Comparison of ENCODE assay signal across 11 cellular contexts in genomic region chr17:44005527-44005864, GRCh38. TPM values are rescaled to one million over a fixed set of nuclear protein-coding genes. Genes with fewer than 3 reads are reported as not detected.
DNase-seq lines count a peak whose midpoint lies in the region; ATAC-seq, FAIRE-seq and TF ChIP-seq lines count a peak whose summit lies in the region.
"Had no signal": no experiment of that assay in that cellular context is flagged by ENCODE, and none has a peak within 500 bp of the region (broad histone marks: within the 10 kb centered on the region; RNA-seq: fewer than 3 reads in every experiment).

No MANE protein-coding gene starts in this region.

- POLR2A ChIA-PET in activated CD4-positive, alpha-beta T cell treated with anti-CD3 and anti-CD28 coated beads, Interleukin-2, amount 10 ng/mL, durations not matched to agents 7 days and 5 days (lab: Charles Lee), result no interaction called here
- POLR2A ChIA-PET in activated CD4-positive, alpha-beta T cell treated with anti-CD3 and anti-CD28 coated beads for 36 hours (lab: Charles Lee), result no interaction called here

- H3K27me3 ChIP-seq in right lobe of liver (no peaks in the 10 kb centered on the region), suprapubic skin (peaks cover 22% of the 10 kb centered on the region)

- H3K4me1 Mint-ChIP-seq in activated CD4-positive, alpha-beta T cell treated with anti-CD3 and anti-CD28 coated beads, Interleukin-2, amount 10 ng/mL, durations not matched to agents 7 days and 5 days, result peaks cover 32% of the 10 kb centered on the region
- peaks cover 20% of the 10 kb centered on the region for H3K4me1 Mint-ChIP-seq in activated CD4-positive, alpha-beta T cell treated with anti-CD3 and anti-CD28 coated beads for 36 hours

- H3K27ac ChIP-seq in right lobe of liver (peak overlapping the region; percentile 39 to 95 (median 74)), suprapubic skin (no peak overlapping the region)

- peak overlapping the region; percentile 7 for H3K4me3 Mint-ChIP-seq in activated CD4-positive, alpha-beta T cell treated with anti-CD3 and anti-CD28 coated beads, Interleukin-2, amount 10 ng/mL, durations not matched to agents 7 days and 5 days
- H3K4me3 Mint-ChIP-seq in activated CD4-positive, alpha-beta T cell treated with anti-CD3 and anti-CD28 coated beads for 36 hours, result no peak overlapping the region

- no peak overlapping the region for H3K27ac Mint-ChIP-seq in activated CD4-positive, alpha-beta T cell treated with anti-CD3 and anti-CD28 coated beads, Interleukin-2, amount 10 ng/mL, durations not matched to agents 7 days and 5 days
- no peak overlapping the region for H3K27ac Mint-ChIP-seq in activated CD4-positive, alpha-beta T cell treated with anti-CD3 and anti-CD28 coated beads for 36 hours

- peaks cover 45% of the 10 kb centered on the region for H3K27me3 Mint-ChIP-seq in activated CD4-positive, alpha-beta T cell treated with anti-CD3 and anti-CD28 coated beads, Interleukin-2, amount 10 ng/mL, durations not matched to agents 7 days and 5 days
- H3K27me3 Mint-ChIP-seq in activated CD4-positive, alpha-beta T cell treated with anti-CD3 and anti-CD28 coated beads for 36 hours, result peaks cover 19% of the 10 kb centered on the region

- CTCF ChIA-PET in activated CD4-positive, alpha-beta T cell treated with anti-CD3 and anti-CD28 coated beads, Interleukin-2, amount 10 ng/mL, durations not matched to agents 7 days and 5 days (lab: Charles Lee), result interaction anchor here (0.9 kb wide), 1 partner anchor 70 kb away, joined by 3 read pairs; no protein-coding TSS in a partner anchor
- CTCF ChIA-PET in activated CD4-positive, alpha-beta T cell treated with anti-CD3 and anti-CD28 coated beads for 36 hours (lab: Charles Lee), result no interaction called here

- H3K4me1 ChIP-seq in right lobe of liver (peaks cover 2 to 57% (median 31%) of the 10 kb centered on the region in 4 donors), suprapubic skin (peaks cover 41% of the 10 kb centered on the region)

- H3K9me3 ChIP-seq in right lobe of liver (no peaks in the 10 kb centered on the region), suprapubic skin (no peaks in the 10 kb centered on the region)
- H3K9me3 ChIP-seq: adrenal gland had no signal

- DNase-seq in activated CD4-positive, alpha-beta T cell treated with anti-CD3 and anti-CD28 coated beads, Interleukin-2, amount 10 ng/mL, durations not matched to agents 7 days and 5 days, result no peak
- DNase-seq in activated CD4-positive, alpha-beta T cell treated with anti-CD3 and anti-CD28 coated beads for 36 hours, result no peak
- no peak for DNase-seq in choroid plexus epithelial cell (ENCODE audit: low read depth)
- no peak for DNase-seq in right lobe of liver
- DNase-seq in suprapubic skin (ENCODE audit: low spot score in 2 of 2), result no peak
- DNase-seq in HTR-8/SVneo (ENCODE audit: insufficient read length, low spot score), result no peak
- DNase-seq in NCI-H510A (lab: John Stamatoyannopoulos, UW), result no peak
- DNase-seq: NCI-H446 treated with DMSO at 0.1 percent for 48 hours had no signal

- TF ChIP-seq EP300 in suprapubic skin (IDR thresholded peaks at IDR 0.05), result no peak

- ATAC-seq in activated CD4-positive, alpha-beta T cell treated with anti-CD3 and anti-CD28 coated beads for 36 hours, result no peak
- ATAC-seq in right lobe of liver (no peak), GM19035 (IDR thresholded peaks at IDR 0.05; ENCODE audit: unreplicated experiment) (no peak)

- FAIRE-seq in HTR-8/SVneo (lab: Jason Lieb, UNC), result no peak
- FAIRE-seq: A204.1 had no signal

- H3K36me3 ChIP-seq in right lobe of liver (peaks cover 0 to 44% (median 16%) of the 10 kb centered on the region in 4 donors), suprapubic skin (no peaks in the 10 kb centered on the region)

- TF ChIP-seq CTCF in choroid plexus epithelial cell (conservative IDR thresholded peaks at IDR 0.05; ENCODE audit: low read depth, low read length), result no peak
- peak in 1 of 4 donors; percentile 15 for TF ChIP-seq CTCF in right lobe of liver (IDR thresholded peaks at IDR 0.05)
- no peak for TF ChIP-seq CTCF in suprapubic skin (IDR thresholded peaks at IDR 0.05)

- intact Hi-C loops in activated CD4-positive, alpha-beta T cell treated with anti-CD3 and anti-CD28 coated beads for 36 hours (cut with DNase I, micrococcal nuclease), result no loop called here
- intact Hi-C loops in right lobe of liver (cut with DNase I), result no loop called here

- 9% methylated on average over 6 of the region's 20 CpGs for WGBS in right lobe of liver (ENCODE audit: insufficient coverage, low coverage, low lambda C conversion rate, missing lambda C conversion rate)
- WGBS in suprapubic skin, result no CpG with 5 or more reads among the region's 20 CpGs

- H3K4me3 ChIP-seq in choroid plexus epithelial cell (ENCODE audit: low read depth, low read length) (peak overlapping the region; percentile 67), right lobe of liver (peak overlapping the region; percentile 53 to 85 (median 83)), suprapubic skin (peak overlapping the region; percentile 57)

- peaks cover 8% of the 10 kb centered on the region for H3K36me3 Mint-ChIP-seq in activated CD4-positive, alpha-beta T cell treated with anti-CD3 and anti-CD28 coated beads, Interleukin-2, amount 10 ng/mL, durations not matched to agents 7 days and 5 days (ENCODE audit: low read depth)
- peaks cover 16% of the 10 kb centered on the region for H3K36me3 Mint-ChIP-seq in activated CD4-positive, alpha-beta T cell treated with anti-CD3 and anti-CD28 coated beads for 36 hours (ENCODE audit: low read depth)

- TF ChIP-seq POLR2A in right lobe of liver (IDR thresholded peaks at IDR 0.05) (no peak), suprapubic skin (IDR thresholded peaks at IDR 0.05) (no peak)

- H3K9me3 Mint-ChIP-seq in activated CD4-positive, alpha-beta T cell treated with anti-CD3 and anti-CD28 coated beads, Interleukin-2, amount 10 ng/mL, durations not matched to agents 7 days and 5 days, result no peaks in the 10 kb centered on the region
- no peaks in the 10 kb centered on the region for H3K9me3 Mint-ChIP-seq in activated CD4-positive, alpha-beta T cell treated with anti-CD3 and anti-CD28 coated beads for 36 hours (ENCODE audit: low read depth)

RNA-seq across cellular contexts. Expression of gene NAGS, which starts 1.1 kb away (rescaled TPM):
- under 1 TPM; 0.75 to 0.79 TPM for total RNA-seq in activated CD4-positive, alpha-beta T cell treated with anti-CD3 and anti-CD28 coated beads, Interleukin-2, amount 10 ng/mL, durations not matched to agents 7 days and 5 days
- total RNA-seq in activated CD4-positive, alpha-beta T cell treated with anti-CD3 and anti-CD28 coated beads for 36 hours, result 1 to 10 TPM; 1.3 to 1.5 TPM
- 10 to 100 TPM; 12.1 to 56.2 (median 45.6) TPM for total RNA-seq in right lobe of liver
- 1 to 10 TPM in 2 of 4 donors, under 1 TPM in 2; 0.73 to 1.9 (median 0.99) TPM for total RNA-seq in suprapubic skin

RNA-seq across cellular contexts. Expression of gene TMEM101, which starts 9.3 kb away (rescaled TPM):
- total RNA-seq in activated CD4-positive, alpha-beta T cell treated with anti-CD3 and anti-CD28 coated beads, Interleukin-2, amount 10 ng/mL, durations not matched to agents 7 days and 5 days, result 10 to 100 TPM; 25.6 to 28.8 TPM
- 10 to 100 TPM; 17.6 to 22.7 TPM for total RNA-seq in activated CD4-positive, alpha-beta T cell treated with anti-CD3 and anti-CD28 coated beads for 36 hours
- total RNA-seq in right lobe of liver, result 10 to 100 TPM in 4 of 6 experiments, 1 to 10 TPM in 2; 6.7 to 23.6 (median 10.9) TPM
- 10 to 100 TPM; 20.7 to 48.5 (median 43.6) TPM for total RNA-seq in suprapubic skin

RNA-seq across cellular contexts. Expression of gene PYY, which starts 51.8 kb away (rescaled TPM):
- total RNA-seq in activated CD4-positive, alpha-beta T cell treated with anti-CD3 and anti-CD28 coated beads, Interleukin-2, amount 10 ng/mL, durations not matched to agents 7 days and 5 days, result not detected
- total RNA-seq in activated CD4-positive, alpha-beta T cell treated with anti-CD3 and anti-CD28 coated beads for 36 hours, result not detected
- total RNA-seq in right lobe of liver, result not detected
- not detected for total RNA-seq in suprapubic skin

Comparison
In these comparisons a context has a peak if more than half of its experiments do, and no peak if none do; other contexts are left out.
1. RNA of gene NAGS, which starts 1.1 kb away (total RNA-seq): 12.1 to 56.2 TPM in right lobe of liver; 1.3 to 1.5 TPM in activated CD4-positive, alpha-beta T cell treated with anti-CD3 and anti-CD28 coated beads for 36 hours, 0.73 to 1.9 TPM in suprapubic skin and 0.75 to 0.79 TPM in activated CD4-positive, alpha-beta T cell treated with anti-CD3 and anti-CD28 coated beads, Interleukin-2, amount 10 ng/mL, durations not matched to agents 7 days and 5 days; every median in the first group is over 4 times any median in the second.
2. Peak in every context shown above with its lines, with median percentiles within 50 percentile points of each other: H3K4me3 ChIP-seq.